15 cellular contexts compared by ENCODE assay signal in the genomic region with DNA sequence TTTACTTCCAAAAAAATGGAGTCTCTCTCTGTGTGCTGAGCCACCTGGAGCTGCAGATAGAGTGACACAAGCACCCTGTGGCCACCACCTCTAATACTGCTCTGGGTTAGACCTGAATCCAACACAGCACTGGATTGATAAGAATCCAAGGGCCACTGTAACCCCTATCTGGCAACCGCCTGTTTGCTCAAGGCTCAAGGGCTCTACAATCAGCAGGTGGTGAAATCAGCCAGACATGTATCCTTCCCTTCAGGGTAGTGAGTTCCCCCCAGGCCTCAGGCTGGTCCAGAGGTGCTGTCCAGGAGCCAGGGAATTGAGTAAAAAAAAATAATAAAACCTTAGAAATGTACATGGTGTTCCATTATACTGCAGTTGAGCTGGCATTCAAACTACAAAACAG.
"Had no signal": no experiment of that assay in that cellular context is flagged by ENCODE, and none has a peak within 500 bp of the region (broad histone marks: within the 10 kb centered on the region; RNA-seq: fewer than 3 reads in every experiment).

No MANE protein-coding gene starts in this region.

- H3K27ac ChIP-seq: dorsolateral prefrontal cortex, heart left ventricle, sigmoid colon, skin epidermis had no signal

- DNase-seq: cortex of kidney; dorsolateral prefrontal cortex; effector CD8-positive, alpha-beta T cell; heart left ventricle; hypothalamus; kidney glomerular epithelial cell; mucosa of descending colon; naive thymus-derived CD8-positive, alpha-beta T cell; posterior cingulate gyrus; sigmoid colon; stimulated activated CD4-positive, alpha-beta T cell treated with anti-CD3 and anti-CD28 coated beads, Interleukin-2, amount 100 ng/mL, for 24 hours; stimulated activated naive CD4-positive, alpha-beta T cell; trophoblast cell had no signal

- H3K9me3 ChIP-seq: mucosa of descending colon, sigmoid colon had no signal

- ATAC-seq: esophagus mucosa; heart left ventricle; mucosa of descending colon; naive thymus-derived CD8-positive, alpha-beta T cell had no signal

- H3K36me3 ChIP-seq: heart left ventricle, sigmoid colon had no signal

- H3K27me3 ChIP-seq: dorsolateral prefrontal cortex, heart left ventricle, sigmoid colon had no signal

- H3K4me3 ChIP-seq: dorsolateral prefrontal cortex, heart left ventricle, mucosa of descending colon, sigmoid colon, skin epidermis had no signal

- H3K4me1 ChIP-seq: heart left ventricle, sigmoid colon had no signal
